In the genomic region with DNA sequence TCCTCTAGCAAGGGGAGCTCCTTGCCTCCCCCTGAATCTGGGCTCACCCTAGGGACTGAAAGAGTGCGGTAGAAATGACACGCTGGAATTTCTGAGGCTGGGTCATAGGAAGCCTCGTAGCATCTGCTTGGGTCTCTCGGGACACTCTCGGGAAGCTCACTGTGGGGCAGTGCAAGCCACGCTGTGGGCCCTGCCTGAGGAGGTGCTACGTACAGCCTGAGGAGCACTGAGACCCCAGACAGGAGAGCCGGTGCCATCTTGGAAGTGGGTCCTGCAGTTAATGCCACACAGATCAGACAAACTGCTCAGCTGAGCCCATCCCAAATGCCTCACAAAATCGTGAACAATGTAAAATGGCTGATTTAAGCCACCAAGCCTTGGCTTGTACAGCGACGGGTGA, we compare ENCODE assay signal across 1 cellular context.
TF ChIP-seq lines count a peak whose summit lies in the region.

No MANE protein-coding gene starts in this region.

TF ChIP-seq in K562, 482 proteins besides CTCF, POLR2A, EP300 and RAD21:
- TF ChIP-seq, protein P1, sequence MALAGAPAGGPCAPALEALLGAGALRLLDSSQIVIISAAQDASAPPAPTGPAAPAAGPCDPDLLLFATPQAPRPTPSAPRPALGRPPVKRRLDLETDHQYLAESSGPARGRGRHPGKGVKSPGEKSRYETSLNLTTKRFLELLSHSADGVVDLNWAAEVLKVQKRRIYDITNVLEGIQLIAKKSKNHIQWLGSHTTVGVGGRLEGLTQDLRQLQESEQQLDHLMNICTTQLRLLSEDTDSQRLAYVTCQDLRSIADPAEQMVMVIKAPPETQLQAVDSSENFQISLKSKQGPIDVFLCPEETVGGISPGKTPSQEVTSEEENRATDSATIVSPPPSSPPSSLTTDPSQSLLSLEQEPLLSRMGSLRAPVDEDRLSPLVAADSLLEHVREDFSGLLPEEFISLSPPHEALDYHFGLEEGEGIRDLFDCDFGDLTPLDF (CRISPR knock-in tag; IDR thresholded peaks at IDR 0.05), result no peak
- no peak for TF ChIP-seq OTX1 (CRISPR knock-in tag; IDR thresholded peaks at IDR 0.05)
- TF ChIP-seq CREM (IDR thresholded peaks at IDR 0.05; ENCODE audit: low read depth), result no peak
- no peak for TF ChIP-seq ZNF347 (CRISPR knock-in tag; IDR thresholded peaks at IDR 0.05; ENCODE audit: low read depth)
- TF ChIP-seq NFE2L1 (tag; IDR thresholded peaks at IDR 0.05; ENCODE audit: borderline replicate concordance, low read depth), result no peak
- TF ChIP-seq RFX1 (IDR thresholded peaks at IDR 0.05), result no peak
- TF ChIP-seq ZBTB7A (IDR thresholded peaks at IDR 0.05; ENCODE audit: borderline replicate concordance, control insufficient read depth, low read depth, low read length), result no peak
